ENCODE assay signal across 30 cellular contexts in the genomic region with DNA sequence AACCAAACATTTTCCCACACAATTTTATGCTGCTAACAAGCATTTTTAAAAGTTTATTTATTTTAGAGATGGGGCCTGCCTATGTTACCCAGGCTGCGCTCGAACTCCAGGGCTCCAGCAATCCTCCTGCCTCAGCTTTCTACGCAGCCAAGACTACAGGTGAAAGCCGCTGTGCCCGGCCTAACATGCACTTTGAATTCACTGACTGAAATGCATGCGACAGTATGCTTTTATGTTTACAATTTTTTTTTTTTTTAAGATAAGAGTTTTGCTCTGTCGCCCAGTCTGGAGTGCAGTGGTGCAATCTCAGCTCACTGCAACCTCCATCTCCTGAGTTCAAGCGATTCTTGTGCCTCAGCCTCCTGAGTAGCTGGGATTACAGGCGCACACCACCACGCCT.
"Had no signal": no experiment of that assay in that cellular context is flagged by ENCODE, and none has a peak within 500 bp of the region (broad histone marks: within the 10 kb centered on the region; RNA-seq: fewer than 3 reads in every experiment).

No MANE protein-coding gene starts in this region.

- H3K27me3 ChIP-seq: adrenal gland, body of pancreas, brain microvascular endothelial cell, breast epithelium had no signal

- H3K4me3 ChIP-seq: adrenal gland, body of pancreas, breast epithelium had no signal

- H3K36me3 ChIP-seq: brain microvascular endothelial cell, breast epithelium had no signal

- FAIRE-seq: astrocyte, TTC549 had no signal

- H3K9me3 ChIP-seq: adrenal gland, body of pancreas, breast epithelium had no signal

- ATAC-seq: activated CD8-positive, alpha-beta T cell treated with anti-CD3 and anti-CD28 coated beads for 36 hours; activated T-cell treated with anti-CD3 and anti-CD28 coated beads, Interleukin-2, amount 50 U/mL, for 4 hours; activated T-cell treated with anti-CD3 and anti-CD28 coated beads, Interleukin-2, amount 50 U/mL, for 72 hours; activated T-helper 17 cell treated with anti-CD3 and anti-CD28 coated beads, Interleukin-2, amount 50 U/mL, for 72 hours; body of pancreas had no signal

- DNase-seq: activated B cell treated with CpG ODN at 0.5 μM for 24 hours; activated CD4-positive, alpha-beta memory T cell treated with anti-CD3 and anti-CD28 coated beads for 36 hours; activated CD4-positive, alpha-beta T cell treated with anti-CD3 and anti-CD28 coated beads for 4 hours; activated CD4-positive, alpha-beta T cell treated with anti-CD3 and anti-CD28 coated beads, Interleukin-2, amount 10 ng/mL, durations not matched to agents 24 days and 14 days; activated CD4-positive, alpha-beta T cell treated with anti-CD3 and anti-CD28 coated beads, Interleukin-2, amount 50 U/mL, for 1 hour; activated CD4-positive, alpha-beta T cell treated with anti-CD3 and anti-CD28 coated beads, Interleukin-2, amount 50 U/mL, for 4 hours; activated CD4-positive, CD25-positive, alpha-beta regulatory T cell treated with anti-CD3 and anti-CD28 coated beads, Interleukin-2, amount 50 U/mL, for 72 hours; activated CD8-positive, alpha-beta memory T cell treated with anti-CD3 and anti-CD28 coated beads, Interleukin-2, amount 50 U/mL, for 4 hours; activated CD8-positive, alpha-beta T cell treated with anti-CD3 and anti-CD28 coated beads for 36 hours; activated effector memory CD4-positive, alpha-beta T cell treated with anti-CD3 and anti-CD28 coated beads, Interleukin-2, amount 50 U/mL, for 16 hours; activated naive CD4-positive, alpha-beta T cell treated with anti-CD3 and anti-CD28 coated beads, Interleukin-2, amount 10 ng/mL, durations not matched to agents 7 days and 5 days; activated naive CD4-positive, alpha-beta T cell treated with Interleukin-2 at 50 U/mL for 16 hours; activated T-cell treated with anti-CD3 and anti-CD28 coated beads for 4 hours; activated T-cell treated with anti-CD3 and anti-CD28 coated beads, Interleukin-2, amount 50 U/mL, for 1 hour; activated T-cell treated with anti-CD3 and anti-CD28 coated beads, Interleukin-2, amount 50 U/mL, for 4 hours; activated T-cell treated with anti-CD3 and anti-CD28 coated beads, Interleukin-2, amount 50 U/mL, for 72 hours; amniotic stem cell; body of pancreas; central memory CD4-positive, alpha-beta T cell; SW 1271; T-helper 1 cell; T-helper 2 cell; T-helper 9 cell had no signal

- H3K27ac ChIP-seq: body of pancreas, brain microvascular endothelial cell, breast epithelium, VCaP had no signal

- H3K4me1 ChIP-seq: body of pancreas, breast epithelium had no signal
